20 cellular contexts compared by ENCODE assay signal in genomic region chr1:45187735-45188134, GRCh38.
"Had no signal": no experiment of that assay in that cellular context is flagged by ENCODE, and none has a peak within 500 bp of the region (broad histone marks: within the 10 kb centered on the region; RNA-seq: fewer than 3 reads in every experiment).

No MANE protein-coding gene starts in this region.

- H3K36me3 Mint-ChIP-seq: activated naive CD4-positive, alpha-beta T cell treated with anti-CD3 and anti-CD28 coated beads, Interleukin-2, amount 50 U/mL, for 72 hours; memory B cell; T-cell had no signal

- ATAC-seq: activated CD4-positive, CD25-positive, alpha-beta regulatory T cell treated with anti-CD3 and anti-CD28 coated beads, Interleukin-2, amount 50 U/mL, for 24 hours; activated CD8-positive, alpha-beta T cell treated with anti-CD3 and anti-CD28 coated beads, Interleukin-2, amount 10 ng/mL, durations not matched to agents 7 days and 5 days; effector memory CD8-positive, alpha-beta T cell; gastroesophageal sphincter; heart left ventricle; left ventricle myocardium superior; T-cell had no signal

- H3K4me1 Mint-ChIP-seq: activated CD4-positive, alpha-beta T cell treated with anti-CD3 and anti-CD28 coated beads, Interleukin-2, amount 10 ng/mL, durations not matched to agents 7 days and 5 days had no signal

- H3K9me3 Mint-ChIP-seq: activated CD4-positive, alpha-beta T cell treated with anti-CD3 and anti-CD28 coated beads, Interleukin-2, amount 10 ng/mL, durations not matched to agents 7 days and 5 days; activated naive CD4-positive, alpha-beta T cell treated with anti-CD3 and anti-CD28 coated beads, Interleukin-2, amount 50 U/mL, for 72 hours; effector memory CD8-positive, alpha-beta T cell; memory B cell; T-cell had no signal

- H3K27me3 ChIP-seq: adrenal gland, cardiac muscle cell, gastroesophageal sphincter, heart left ventricle, thyroid gland had no signal

- H3K27ac Mint-ChIP-seq: activated CD4-positive, alpha-beta T cell treated with anti-CD3 and anti-CD28 coated beads, Interleukin-2, amount 10 ng/mL, durations not matched to agents 7 days and 5 days; activated CD8-positive, alpha-beta T cell treated with anti-CD3 and anti-CD28 coated beads, Interleukin-2, amount 10 ng/mL, durations not matched to agents 7 days and 5 days; activated naive CD4-positive, alpha-beta T cell treated with anti-CD3 and anti-CD28 coated beads, Interleukin-2, amount 50 U/mL, for 72 hours; memory B cell; progenitor cell of endocrine pancreas; T-cell had no signal

- H3K27ac ChIP-seq: adrenal gland, cardiac muscle cell, gastroesophageal sphincter, heart left ventricle, thyroid gland had no signal

- H3K4me3 ChIP-seq: adrenal gland, cardiac muscle cell, gastroesophageal sphincter, heart left ventricle, thyroid gland had no signal

- H3K4me1 ChIP-seq: gastroesophageal sphincter, heart left ventricle, thyroid gland had no signal

- H3K36me3 ChIP-seq: adrenal gland, cardiac muscle cell, gastroesophageal sphincter, heart left ventricle, thyroid gland had no signal

- H3K9me3 ChIP-seq: adrenal gland, gastroesophageal sphincter, heart left ventricle, thyroid gland had no signal

- H3K27me3 Mint-ChIP-seq: effector memory CD8-positive, alpha-beta T cell; memory B cell; progenitor cell of endocrine pancreas; T-cell had no signal

- H3K4me3 Mint-ChIP-seq: activated CD4-positive, alpha-beta T cell treated with anti-CD3 and anti-CD28 coated beads, Interleukin-2, amount 10 ng/mL, durations not matched to agents 7 days and 5 days; activated CD8-positive, alpha-beta T cell treated with anti-CD3 and anti-CD28 coated beads, Interleukin-2, amount 10 ng/mL, durations not matched to agents 7 days and 5 days; effector memory CD8-positive, alpha-beta T cell; memory B cell; T-cell had no signal

- DNase-seq: activated CD4-positive, alpha-beta T cell treated with anti-CD3 and anti-CD28 coated beads, Interleukin-2, amount 10 ng/mL, durations not matched to agents 7 days and 5 days; activated CD8-positive, alpha-beta memory T cell treated with anti-CD3 and anti-CD28 coated beads, Interleukin-2, amount 50 U/mL, for 4 hours; activated CD8-positive, alpha-beta T cell treated with anti-CD3 and anti-CD28 coated beads, Interleukin-2, amount 10 ng/mL, durations not matched to agents 7 days and 5 days; activated gamma-delta T cell treated with Interleukin-2 at 50 U/mL for 16 hours; activated T-cell treated with anti-CD3 and anti-CD28 coated beads, Interleukin-2, amount 50 U/mL, for 48 hours; adrenal gland; effector memory CD8-positive, alpha-beta T cell; heart left ventricle; left ventricle myocardium superior; occipital lobe; stimulated activated CD4-positive, alpha-beta T cell treated with anti-CD3 and anti-CD28 coated beads, Interleukin-2, amount 100 ng/mL, for 24 hours; stimulated activated naive CD4-positive, alpha-beta T cell treated with Interleukin-2 at 50 U/mL for 16 hours; T-cell; thyroid gland had no signal
